Comparison of ENCODE assay signal across 8 cellular contexts in the genomic region with DNA sequence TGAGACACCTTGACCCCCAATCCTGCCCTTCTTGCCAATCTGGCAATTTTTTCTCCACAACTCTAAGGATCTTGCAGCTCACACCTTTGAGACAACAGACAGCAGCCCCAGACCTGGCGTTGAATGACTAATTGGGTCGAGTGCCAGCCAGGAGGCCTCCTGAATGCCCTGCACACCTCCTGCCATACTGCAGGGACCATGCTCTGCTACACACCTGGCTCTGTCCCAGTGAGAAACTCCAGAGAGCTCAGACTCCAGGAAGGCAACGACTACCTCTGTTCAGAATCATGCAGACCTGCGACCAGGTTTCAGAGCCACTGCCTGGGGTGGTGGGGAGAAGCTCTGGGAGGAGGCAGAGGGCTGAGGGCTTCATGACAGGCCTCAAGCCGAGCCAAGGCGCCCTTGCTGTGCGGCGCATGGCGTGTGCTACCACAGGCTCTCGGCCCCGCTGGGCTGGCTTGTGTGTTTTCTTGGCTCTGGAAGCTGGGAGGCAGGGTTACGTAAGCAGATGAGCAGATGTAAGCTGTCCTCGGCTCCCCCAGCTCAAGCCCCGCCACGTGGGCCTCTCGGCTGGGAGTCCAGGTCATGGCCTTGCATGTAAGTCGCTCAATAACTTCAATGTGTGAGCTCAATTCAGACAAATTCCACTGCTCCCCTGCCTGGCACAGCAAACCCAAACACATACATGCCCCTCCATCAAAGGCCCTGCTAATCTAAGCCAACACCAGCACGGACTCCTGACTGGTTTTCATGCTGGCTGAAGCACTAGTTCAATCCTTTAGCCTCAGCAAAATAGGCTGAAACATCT. TPM values are rescaled to one million over a fixed set of nuclear protein-coding genes. Genes with fewer than 3 reads are reported as not detected.
A peak's percentile ranks its signal among the peaks of the same experiment; 100 is the strongest.
DNase-seq lines count a peak whose midpoint lies in the region; TF ChIP-seq lines count a peak whose summit lies in the region.

No MANE protein-coding gene starts in this region.

- peaks cover 5% of the 10 kb centered on the region for H3K36me3 ChIP-seq in muscle layer of colon (ENCODE audit: insufficient read depth, low read length)

- H3K4me3 ChIP-seq in coronary artery, result peak overlapping the region; percentile 26
- peak overlapping the region in 1 of 2 donors; percentile 48 for H3K4me3 ChIP-seq in muscle layer of colon (ENCODE audit: low read depth in 1 of 2, low read length in 2 of 2)

- H3K27ac ChIP-seq in coronary artery (peak overlapping the region; percentile 11 to 52), muscle layer of colon (ENCODE audit: low read depth, low read length) (peak overlapping the region; percentile 36)

- no peak for TF ChIP-seq CTCF in coronary artery (IDR thresholded peaks at IDR 0.05)

- no peak overlapping the region for H3K9ac ChIP-seq in muscle layer of colon (ENCODE audit: low read length)

- H3K9me3 ChIP-seq in muscle layer of colon (ENCODE audit: low read length), result no peaks in the 10 kb centered on the region

- H3K27me3 ChIP-seq in muscle layer of colon (ENCODE audit: control insufficient read depth in 1 of 2, insufficient read depth in 2 of 2, low read length in 2 of 2), result no peaks in the 10 kb centered on the region

- DNase-seq in Ammon's horn (ENCODE audit: low spot score), result peak; percentile 46
- peak; percentile 67 for DNase-seq in LHCN-M2 (ENCODE audit: low read depth)
- DNase-seq in coronary artery (ENCODE audit: low spot score), result peak; percentile 38
- no peak for DNase-seq in DMS53 (lab: John Stamatoyannopoulos, UW)
- DNase-seq in dedifferentiated amniotic fluid mesenchymal stem cell (ENCODE audit: extremely low spot score), result no peak
- no peak for DNase-seq in COLO668 (lab: John Stamatoyannopoulos, UW; ENCODE audit: unreplicated experiment)
- DNase-seq in NCI-H2107 (lab: John Stamatoyannopoulos, UW), result no peak

- H3K4me1 ChIP-seq in muscle layer of colon (ENCODE audit: insufficient read depth, low read length), result peaks cover 70% of the 10 kb centered on the region

RNA-seq across cellular contexts. Expression of a gene that starts 27.5 kb away (rescaled TPM):
- total RNA-seq in LHCN-M2 (2014; rRNA removed), result 28.8 and 34.8 TPM in 2 replicates
- 52.7 TPM for polyA plus RNA-seq in LHCN-M2 (2012)

Comparison
In these comparisons a context has a peak if more than half of its experiments do, and no peak if none do; other contexts are left out.
1. DNase-seq: peak in Ammon's horn (single experiment), LHCN-M2 (single experiment) and coronary artery (single experiment); none in DMS53 (single experiment), dedifferentiated amniotic fluid mesenchymal stem cell (single experiment), COLO668 (single experiment) and NCI-H2107 (single experiment).